ENCODE assay signal across 8 cellular contexts in genomic region chr20:38433304-38433972, GRCh38. TPM values are rescaled to one million over a fixed set of nuclear protein-coding genes. Genes with fewer than 3 reads are reported as not detected.
DNase-seq lines count a peak whose midpoint lies in the region; TF ChIP-seq lines count a peak whose summit lies in the region.

No MANE protein-coding gene starts in this region.

- H3K23ac ChIP-seq in mesenchymal stem cell (ENCODE audit: low read length in 2 of 2) = no peak overlapping the region

- CTCF ChIA-PET in AG04450 (lab: Charles Lee) = interaction anchor here (0.5 to 3.6 kb wide), 5 partner anchors 7 to 15 kb away, joined by 4 to 99 read pairs (median 6); no protein-coding TSS in a partner anchor

- H3K36me3 ChIP-seq in mesenchymal stem cell (ENCODE audit: control insufficient read depth in 1 of 2, insufficient read depth in 2 of 2, low read depth in 1 of 2, low read length in 2 of 2) = peaks cover 51 to 53% of the 10 kb centered on the region in 2 experiments

- no peak overlapping the region for H2BK12ac ChIP-seq in mesenchymal stem cell (ENCODE audit: low read length in 2 of 2)

- H3K9me3 ChIP-seq in AG04450 (ENCODE audit: control insufficient read depth, insufficient read depth, low read length) (peaks cover 3% of the 10 kb centered on the region), mesenchymal stem cell (ENCODE audit: control insufficient read depth, low read length) (no peaks in the 10 kb centered on the region)

- WGBS in mesenchymal stem cell = 90% methylated on average over 8 of the region's 9 CpGs

- DNase-seq in AG04450 (ENCODE audit: low read depth, low spot score) = no peak
- peak in 1 of 2 experiments; percentile 14 for DNase-seq in HL-60 (ENCODE audit: low read depth in 1 of 2, low spot score in 1 of 2)
- DNase-seq in astrocyte of the spinal cord (ENCODE audit: low read depth, low spot score) = no peak
- DNase-seq in mesenchymal stem cell = no peak
- no peak for DNase-seq in NCI-H446 (lab: John Stamatoyannopoulos, UW)
- no peak for DNase-seq in AG08395 (ENCODE audit: low spot score)
- no peak for DNase-seq in C1 segment of cervical spinal cord (lab: John Stamatoyannopoulos, UW)
- no peak for DNase-seq in germinal center (ENCODE audit: low spot score)

- no peak overlapping the region for H2BK5ac ChIP-seq in mesenchymal stem cell (ENCODE audit: low read depth, low read length, poor library complexity, severe bottlenecking)

- H2AFZ ChIP-seq in mesenchymal stem cell (ENCODE audit: low read depth, low read length) = no peak overlapping the region

- H3K4me1 ChIP-seq in mesenchymal stem cell (ENCODE audit: control insufficient read depth, insufficient read depth, low read depth, low read length) = peaks cover 23% of the 10 kb centered on the region

- no peak overlapping the region for H4K8ac ChIP-seq in mesenchymal stem cell (ENCODE audit: low read length)

- H3K4ac ChIP-seq in mesenchymal stem cell (ENCODE audit: low read depth in 1 of 2, low read length in 2 of 2) = peak overlapping the region in 1 of 2 experiments; percentile 17

- POLR2A ChIA-PET in AG04450 (lab: Yijun Ruan, JAX) = interaction anchor here (0.6 to 2.0 kb wide), 4 partner anchors 8 to 15 kb away, joined by 4 to 11 read pairs (median 6); no protein-coding TSS in a partner anchor

- no peak overlapping the region for H2AK5ac ChIP-seq in mesenchymal stem cell (ENCODE audit: low read length, severe bottlenecking)

- H2BK120ac ChIP-seq in mesenchymal stem cell (ENCODE audit: low read depth, low read length) = no peak overlapping the region

- no peak overlapping the region for H3K14ac ChIP-seq in mesenchymal stem cell (ENCODE audit: low read length in 2 of 2)

- in situ Hi-C loops in astrocyte of the spinal cord (cut with HindIII; ENCODE audit: low sequenced_read_pairs) = no loop called here

- no peak for TF ChIP-seq CTCF in AG04450 (IDR thresholded peaks at IDR 0.05; ENCODE audit: low read depth, low read length)
- TF ChIP-seq CTCF in HL-60 (IDR thresholded peaks at IDR 0.05; ENCODE audit: insufficient read depth, low read length) = no peak
- no peak for TF ChIP-seq CTCF in astrocyte of the spinal cord (IDR thresholded peaks at IDR 0.05; ENCODE audit: low read depth, low read length)

- H3K4me3 ChIP-seq in AG04450 (ENCODE audit: low read depth, low read length) (peak overlapping the region; percentile 95), HL-60 (replicated peaks; ENCODE audit: insufficient read depth, low read length) (peak overlapping the region; percentile 87), astrocyte of the spinal cord (ENCODE audit: low read depth, low read length) (peak overlapping the region; percentile 97), mesenchymal stem cell (ENCODE audit: insufficient read depth in 1 of 2, low read depth in 1 of 2, low read length in 2 of 2) (peak overlapping the region; percentile 75 to 90)

- no peak overlapping the region for H4K91ac ChIP-seq in mesenchymal stem cell (ENCODE audit: low read length)

- no peak overlapping the region for H3K18ac ChIP-seq in mesenchymal stem cell (ENCODE audit: low read depth in 1 of 2, low read length in 2 of 2)

- peaks cover 9% of the 10 kb centered on the region for H3K79me1 ChIP-seq in mesenchymal stem cell (replicated peaks; ENCODE audit: low read length, poor library complexity, severe bottlenecking)

- peak overlapping the region; percentile 96 for H3K9ac ChIP-seq in mesenchymal stem cell (ENCODE audit: low read length)

- H3K27me3 ChIP-seq in AG04450 (ENCODE audit: control insufficient read depth, insufficient read depth, low read length) (no peaks in the 10 kb centered on the region), HL-60 (ENCODE audit: insufficient read depth, poor library complexity, severe bottlenecking) (no peaks in the 10 kb centered on the region), mesenchymal stem cell (ENCODE audit: control insufficient read depth in 1 of 2, insufficient read depth in 1 of 2, low read length in 2 of 2) (no peaks in the 10 kb centered on the region)

- peak overlapping the region; percentile 67 for H3K4me2 ChIP-seq in mesenchymal stem cell (ENCODE audit: low read length, poor library complexity, severe bottlenecking)

- H2BK15ac ChIP-seq in mesenchymal stem cell (ENCODE audit: low read depth, poor library complexity, severe bottlenecking) = no peak overlapping the region

- no peak overlapping the region for H3K27ac ChIP-seq in AG04450 (ENCODE audit: low read depth, low read length)
- H3K27ac ChIP-seq in HL-60 (replicated peaks) = peak overlapping the region; percentile 95
- H3K27ac ChIP-seq in mesenchymal stem cell (ENCODE audit: low read length, poor library complexity, severe bottlenecking) = no peak overlapping the region

RNA-seq across cellular contexts. Expression of gene SNHG17, which starts 1.7 kb away (rescaled TPM):
- 14.4 and 18.5 TPM in 2 replicates for polyA plus RNA-seq in AG04450 (2011; rRNA removed)
- 8.2 and 10.6 TPM in 2 replicates for polyA minus RNA-seq in AG04450 (2011; rRNA and poly(A)+ RNA removed)
- 33.0 TPM for polyA plus RNA-seq in mesenchymal stem cell (2013, experiment 1 of 2)
- polyA plus RNA-seq in mesenchymal stem cell (2013, experiment 2 of 2) = 30.3 TPM

RNA-seq across cellular contexts. Expression of gene RALGAPB, which starts 39.2 kb away (rescaled TPM):
- polyA plus RNA-seq in AG04450 (2011; rRNA removed) = 24.1 and 30.1 TPM in 2 replicates
- polyA minus RNA-seq in AG04450 (2011; rRNA and poly(A)+ RNA removed) = 32.5 and 43.0 TPM in 2 replicates
- 17.5 TPM for polyA plus RNA-seq in mesenchymal stem cell (2013, experiment 1 of 2)
- polyA plus RNA-seq in mesenchymal stem cell (2013, experiment 2 of 2) = 16.6 TPM
